In the genomic region with DNA sequence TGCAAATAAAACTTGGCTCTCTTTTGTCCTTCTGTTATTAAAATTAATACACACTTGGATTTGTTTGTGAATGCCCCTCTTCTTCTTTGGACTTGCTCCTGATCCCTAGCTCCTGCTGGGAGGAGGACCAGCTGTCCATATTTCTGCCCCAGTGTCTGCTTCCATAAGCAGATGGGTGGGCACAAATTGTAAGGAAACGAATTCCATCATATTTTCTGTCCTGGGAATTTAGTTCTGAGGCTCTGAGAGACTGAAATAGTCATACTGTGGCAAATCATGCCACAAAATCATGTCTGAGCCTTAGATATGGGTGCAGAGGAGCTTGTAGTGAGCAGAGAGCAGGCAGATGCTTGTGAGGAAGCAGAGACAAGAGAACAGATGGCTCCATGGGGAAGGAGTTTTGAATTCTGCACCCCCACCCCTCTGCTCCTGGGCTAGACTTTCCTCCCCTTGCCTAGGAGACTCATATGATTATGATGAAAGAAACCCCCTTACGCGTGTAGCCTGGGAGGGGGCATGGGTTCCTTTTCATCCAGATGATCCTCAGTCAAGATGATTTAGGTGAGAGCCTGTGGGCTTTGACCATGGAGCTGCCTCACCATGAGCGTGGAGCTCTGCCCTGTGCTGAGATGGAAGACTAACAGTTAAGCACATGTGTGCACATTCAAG, we compare ENCODE assay signal across 17 cellular contexts. TPM values are rescaled to one million over a fixed set of nuclear protein-coding genes. Genes with fewer than 3 reads are reported as not detected.
"Had no signal": no experiment of that assay in that cellular context is flagged by ENCODE, and none has a peak within 500 bp of the region (broad histone marks: within the 10 kb centered on the region; RNA-seq: fewer than 3 reads in every experiment).

No MANE protein-coding gene starts in this region.

- H3K4me2 ChIP-seq: smooth muscle cell had no signal

- H3K27me3 ChIP-seq: upper lobe of left lung had no signal

- H3K9me3 ChIP-seq: neutrophil, suprapubic skin, upper lobe of left lung had no signal

- H3K36me3 ChIP-seq: neutrophil, suprapubic skin, upper lobe of left lung had no signal

- H3K4me3 ChIP-seq: smooth muscle cell, suprapubic skin, upper lobe of left lung had no signal

- H3K27ac ChIP-seq: neutrophil, suprapubic skin, upper lobe of left lung had no signal

- H3K4me1 ChIP-seq: upper lobe of left lung had no signal

- ATAC-seq: activated CD4-positive, CD25-positive, alpha-beta regulatory T cell treated with anti-CD3 and anti-CD28 coated beads, Interleukin-2, amount 50 U/mL, for 24 hours; effector memory CD8-positive, alpha-beta T cell; natural killer cell had no signal

- DNase-seq: activated CD4-positive, alpha-beta T cell treated with anti-CD3 and anti-CD28 coated beads, Interleukin-2, amount 50 U/mL, for 1 hour; activated CD8-positive, alpha-beta memory T cell treated with anti-CD3 and anti-CD28 coated beads for 24 hours; activated naive CD8-positive, alpha-beta T cell treated with anti-CD3 and anti-CD28 coated beads, Interleukin-2, amount 10 ng/mL, durations not matched to agents 7 days and 5 days; dermis blood vessel endothelial cell; effector memory CD8-positive, alpha-beta T cell; foreskin melanocyte; head of caudate nucleus; immature natural killer cell; mesendoderm; natural killer cell; T-helper 9 cell; upper lobe of left lung had no signal

RNA-seq across cellular contexts. Expression of gene SV2B, which starts 50.6 kb away (rescaled TPM):
- total RNA-seq: chondrocyte, natural killer cell, smooth muscle cell had no signal
